Comparison of ENCODE assay signal across 8 cellular contexts in the genomic region with DNA sequence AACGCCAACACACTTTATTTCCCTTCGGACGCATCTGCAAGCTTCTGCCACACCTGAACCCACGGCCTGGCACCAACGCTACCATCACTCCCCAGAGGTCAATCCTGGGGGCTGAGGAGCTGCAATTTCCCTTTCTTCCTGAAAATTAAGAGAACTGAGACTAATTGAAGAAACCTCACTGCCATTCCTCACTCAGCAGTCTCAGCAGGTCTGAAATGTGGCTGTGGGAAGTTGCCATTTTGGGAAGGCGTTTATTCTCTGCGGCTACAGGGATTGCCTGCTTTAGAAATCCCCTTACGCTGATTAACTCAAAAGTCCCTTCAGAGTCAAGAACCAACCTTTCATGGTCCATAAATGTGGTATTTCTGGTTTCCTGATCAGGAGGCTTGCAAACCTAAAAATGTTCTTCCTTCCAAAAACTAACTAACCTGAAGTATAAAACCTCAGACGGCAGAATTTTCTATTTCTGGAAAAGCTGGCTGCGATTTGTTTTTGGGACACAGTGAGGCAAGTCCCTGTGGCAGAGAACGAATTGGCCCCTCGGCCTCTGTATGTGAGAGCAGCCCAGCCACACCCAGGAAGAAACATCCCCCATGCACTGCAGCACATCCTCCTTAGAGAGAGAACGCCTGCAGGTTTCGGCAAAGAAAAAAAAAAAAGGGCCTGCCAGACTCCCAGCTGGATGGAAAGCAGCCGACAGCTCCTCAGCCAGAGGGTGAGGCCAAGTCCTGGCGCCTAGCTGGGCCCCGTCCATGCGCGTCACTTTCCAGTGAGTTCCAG.
A peak's percentile ranks its signal among the peaks of the same experiment; 100 is the strongest.
DNase-seq lines count a peak whose midpoint lies in the region; ATAC-seq, FAIRE-seq and TF ChIP-seq lines count a peak whose summit lies in the region.
"Not testable (repeated sequence)": the region's sequence is repeated elsewhere in the genome, so short reads cannot be mapped to it uniquely, and the experiment has no call there.

No MANE protein-coding gene starts in this region.

- H3K4me3 Mint-ChIP-seq in CD4-positive, CD25-positive, alpha-beta regulatory T cell; activated B cell treated with CpG ODN at 0.5 μM for 24 hours; activated T-cell treated with anti-CD3 and anti-CD28 coated beads, Interleukin-2, amount 50 U/mL, for 4 hours; naive B cell: not testable (repeated sequence)

- TSS peak; percentile 71 for BruUV-seq in K562 (replicated peaks; lab: Mats Ljungman, UMichigan)

- not testable (repeated sequence) for DNase-seq in CD4-positive, CD25-positive, alpha-beta regulatory T cell; activated B cell treated with CpG ODN at 0.5 μM for 24 hours; activated T-cell treated with anti-CD3 and anti-CD28 coated beads, Interleukin-2, amount 50 U/mL, for 4 hours; K562 (ENCODE audit: extremely low read depth in 1 of 4, low spot score in 3 of 4); stimulated activated naive CD8-positive, alpha-beta T cell treated with anti-CD3 and anti-CD28 coated beads, Interleukin-15, Interleukin-2, amounts not matched to agents 100 U/mL and 50 U/mL, for 24 hours
- peak; percentile 76 for DNase-seq in naive B cell

- H3K36me3 Mint-ChIP-seq in CD4-positive, CD25-positive, alpha-beta regulatory T cell; activated B cell treated with CpG ODN at 0.5 μM for 24 hours (ENCODE audit: low read depth); activated T-cell treated with anti-CD3 and anti-CD28 coated beads, Interleukin-2, amount 50 U/mL, for 4 hours (ENCODE audit: insufficient read depth); naive B cell: not testable (repeated sequence)

- not testable (repeated sequence) for H2AFZ ChIP-seq in K562 (ENCODE audit: low read depth, low read length)

- not testable (repeated sequence) for TF ChIP-seq EP300 in K562 (IDR thresholded peaks at IDR 0.05; ENCODE audit: low read length); gastroesophageal sphincter (IDR thresholded peaks at IDR 0.05)

- in situ Hi-C loops in K562 (cut with MboI), result not testable (repeated sequence)

- H3K9me1 ChIP-seq in K562 (ENCODE audit: control insufficient read depth, insufficient read depth, low read length), result not testable (repeated sequence)

- not testable (repeated sequence) for H3K27ac Mint-ChIP-seq in CD4-positive, CD25-positive, alpha-beta regulatory T cell; activated B cell treated with CpG ODN at 0.5 μM for 24 hours
- H3K27ac Mint-ChIP-seq in naive B cell, result peak overlapping the region in 1 of 6 donors; percentile 79

- H3K9ac ChIP-seq in K562 (ENCODE audit: insufficient read depth in 1 of 2, low read depth in 2 of 2, low read length in 2 of 2), result not testable (repeated sequence)

- POLR2A ChIA-PET in activated B cell treated with CpG ODN at 0.5 μM for 24 hours (lab: Charles Lee); K562 (lab: Yijun Ruan, JAX): not testable (repeated sequence)

- H3K36me3 ChIP-seq in CD4-positive, CD25-positive, alpha-beta regulatory T cell (ENCODE audit: control insufficient read depth, insufficient read depth, low read length); K562 (ENCODE audit: control insufficient read depth, insufficient read depth, low read length); gastroesophageal sphincter: not testable (repeated sequence)

- not testable (repeated sequence) for H3K4me1 ChIP-seq in CD4-positive, CD25-positive, alpha-beta regulatory T cell (ENCODE audit: control insufficient read depth, insufficient read depth, low read length, poor library complexity, severe bottlenecking); K562 (replicated peaks in 1 of 2; ENCODE audit: control insufficient read depth in 2 of 2, insufficient read depth in 2 of 2, low read length in 2 of 2); gastroesophageal sphincter

- not testable (repeated sequence) for H3K79me2 ChIP-seq in K562 (ENCODE audit: control insufficient read depth, insufficient read depth, low read length)

- no CpG with 5 or more reads among the region's 19 CpGs for WGBS in K562 (ENCODE audit: insufficient coverage, low coverage, missing lambda C conversion rate)
- no CpG with 5 or more reads among the region's 19 CpGs for WGBS in gastroesophageal sphincter (ENCODE audit: low coverage in 1 of 2), 2 donors

- not testable (repeated sequence) for H3K9me3 Mint-ChIP-seq in CD4-positive, CD25-positive, alpha-beta regulatory T cell; activated B cell treated with CpG ODN at 0.5 μM for 24 hours; activated T-cell treated with anti-CD3 and anti-CD28 coated beads, Interleukin-2, amount 50 U/mL, for 4 hours; naive B cell

- H3K27ac ChIP-seq in CD4-positive, CD25-positive, alpha-beta regulatory T cell (ENCODE audit: insufficient read depth, low read length, poor library complexity, severe bottlenecking); K562 (ENCODE audit: extremely low read depth, low read depth, low read length); gastroesophageal sphincter: not testable (repeated sequence)

- TF ChIP-seq CTCF in activated B cell treated with CpG ODN at 0.5 μM for 24 hours (IDR thresholded peaks at IDR 0.05); K562 (IDR thresholded peaks at IDR 0.05 in 2 of 3, conservative IDR thresholded peaks at IDR 0.05 in 1 of 3; ENCODE audit: insufficient read depth in 2 of 3, low read depth in 1 of 3, low read length in 3 of 3); gastroesophageal sphincter (IDR thresholded peaks at IDR 0.05): not testable (repeated sequence)

- ATAC-seq in CD4-positive, CD25-positive, alpha-beta regulatory T cell (ENCODE audit: low read depth in 2 of 2), result peak; percentile 32 to 37
- ATAC-seq in HG02938 (IDR thresholded peaks at IDR 0.05; ENCODE audit: unreplicated experiment), result peak; percentile 50
- ATAC-seq in activated B cell treated with CpG ODN at 0.5 μM for 24 hours (ENCODE audit: low read depth), result peak; percentile 6
- peak; percentile 14 to 49 for ATAC-seq in activated T-cell treated with anti-CD3 and anti-CD28 coated beads, Interleukin-2, amount 50 U/mL, for 4 hours
- ATAC-seq in K562, result not testable (repeated sequence)
- peak; percentile 45 for ATAC-seq in gastroesophageal sphincter
- peak; percentile 11 to 20 for ATAC-seq in naive B cell (ENCODE audit: low read depth in 2 of 2)
- ATAC-seq in stimulated activated naive CD8-positive, alpha-beta T cell treated with anti-CD3 and anti-CD28 coated beads, Interleukin-15, Interleukin-2, amounts not matched to agents 100 U/mL and 50 U/mL, for 24 hours, result peak; percentile 48

- H3K4me3 ChIP-seq in CD4-positive, CD25-positive, alpha-beta regulatory T cell (ENCODE audit: low read depth, low read length); K562; gastroesophageal sphincter: not testable (repeated sequence)

- H3K27me3 Mint-ChIP-seq in CD4-positive, CD25-positive, alpha-beta regulatory T cell; activated B cell treated with CpG ODN at 0.5 μM for 24 hours; activated T-cell treated with anti-CD3 and anti-CD28 coated beads, Interleukin-2, amount 50 U/mL, for 4 hours (ENCODE audit: low read depth); naive B cell: not testable (repeated sequence)

- intact Hi-C loops in activated B cell treated with CpG ODN at 0.5 μM for 24 hours (cut with micrococcal nuclease); K562 (cut with micrococcal nuclease): not testable (repeated sequence)

- not testable (repeated sequence) for TF ChIP-seq RAD21 in K562 (CRISPR knock-in tag; conservative IDR thresholded peaks at IDR 0.05 in 1 of 2, IDR thresholded peaks at IDR 0.05 in 1 of 2)

- not testable (repeated sequence) for H4K20me1 ChIP-seq in K562 (replicated peaks; ENCODE audit: control insufficient read depth, insufficient read depth, low read length)

- H3K4me1 Mint-ChIP-seq in CD4-positive, CD25-positive, alpha-beta regulatory T cell; activated B cell treated with CpG ODN at 0.5 μM for 24 hours; activated T-cell treated with anti-CD3 and anti-CD28 coated beads, Interleukin-2, amount 50 U/mL, for 4 hours (ENCODE audit: low read depth); naive B cell: not testable (repeated sequence)

- H3K9me3 ChIP-seq in CD4-positive, CD25-positive, alpha-beta regulatory T cell (ENCODE audit: control insufficient read depth in 2 of 2, low read length in 2 of 2); K562 (replicated peaks; ENCODE audit: control insufficient read depth, insufficient read depth, low read depth, low read length); gastroesophageal sphincter: not testable (repeated sequence)

- CTCF ChIA-PET in activated B cell treated with CpG ODN at 0.5 μM for 24 hours (lab: Charles Lee); K562 (lab: Yijun Ruan, JAX; ENCODE audit: low intra/inter-chr PET ratio): not testable (repeated sequence)

- H3K27me3 ChIP-seq in CD4-positive, CD25-positive, alpha-beta regulatory T cell (ENCODE audit: control insufficient read depth, insufficient read depth, low read length); K562 (ENCODE audit: control insufficient read depth in 2 of 2, insufficient read depth in 2 of 2, low read length in 2 of 2); gastroesophageal sphincter: not testable (repeated sequence)

- not testable (repeated sequence) for H3K4me2 ChIP-seq in K562 (ENCODE audit: insufficient read depth, low read length)

- FAIRE-seq in K562 (lab: Jason Lieb, UNC), result not testable (repeated sequence)

- not testable (repeated sequence) for TF ChIP-seq POLR2A in K562 (conservative IDR thresholded peaks at IDR 0.05); gastroesophageal sphincter (IDR thresholded peaks at IDR 0.05)
